Comparison of ENCODE assay signal across 8 cellular contexts in genomic region chr10:30390207-30390606, GRCh38.
"Had no signal": no experiment of that assay in that cellular context is flagged by ENCODE, and none has a peak within 500 bp of the region (broad histone marks: within the 10 kb centered on the region; RNA-seq: fewer than 3 reads in every experiment).

No MANE protein-coding gene starts in this region.

- FAIRE-seq: G401.6, GM12878, GM12891, GM12892, GM18507, GM19239 had no signal

- DNase-seq: GDM1, GF-D8 had no signal

- H3K4me3 ChIP-seq: GM12878 had no signal

- ATAC-seq: GM12878 had no signal
